ENCODE assay signal across 8 cellular contexts in the genomic region with DNA sequence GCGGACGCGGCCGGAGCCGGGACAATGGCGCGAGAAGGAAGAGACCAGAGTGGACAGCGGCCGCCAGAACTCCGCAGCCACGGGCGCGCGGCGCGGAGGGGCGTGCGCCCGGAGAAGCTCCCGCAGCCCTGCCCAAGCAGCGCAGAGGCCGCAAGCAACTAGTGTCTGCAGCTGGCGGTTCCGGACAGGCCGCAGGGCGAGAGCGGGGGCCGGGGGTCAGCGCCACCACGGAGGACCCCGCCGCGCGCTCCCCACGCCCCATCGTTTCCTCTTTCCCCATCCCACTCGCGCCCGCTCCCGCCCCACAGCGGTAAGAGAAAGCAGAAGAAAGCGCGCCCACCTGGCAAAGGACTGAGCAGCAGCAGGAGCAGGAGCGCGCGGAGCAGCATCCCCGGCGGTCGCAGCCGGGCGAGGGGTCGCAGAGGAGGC. TPM values are rescaled to one million over a fixed set of nuclear protein-coding genes. Genes with fewer than 3 reads are reported as not detected.
DNase-seq lines count a peak whose midpoint lies in the region; ATAC-seq and TF ChIP-seq lines count a peak whose summit lies in the region.

No MANE protein-coding gene starts in this region.

- H2AK5ac ChIP-seq in mesenchymal stem cell (ENCODE audit: low read length, severe bottlenecking), result no peak overlapping the region

- intact Hi-C loops in Panc1 (cut with micrococcal nuclease; ENCODE audit: unreplicated experiment), result no loop called here

- H2BK15ac ChIP-seq in mesenchymal stem cell (ENCODE audit: low read depth, poor library complexity, severe bottlenecking), result peak overlapping the region; percentile 86

- no peak overlapping the region for H2BK5ac ChIP-seq in mesenchymal stem cell (ENCODE audit: low read depth, low read length, poor library complexity, severe bottlenecking)

- H3K18ac ChIP-seq in mesenchymal stem cell (ENCODE audit: low read depth in 1 of 2, low read length in 2 of 2), result peak overlapping the region; percentile 82 to 88

- H3K79me1 ChIP-seq in mesenchymal stem cell (replicated peaks; ENCODE audit: low read length, poor library complexity, severe bottlenecking), result peaks cover 10% of the 10 kb centered on the region

- no TSS peak for BruUV-seq in Panc1 (replicated peaks; lab: Mats Ljungman, UMichigan)

- WGBS in mesenchymal stem cell, result under 1% methylated on average over 32 of the region's 52 CpGs
- under 1% methylated on average over 52 of the region's 52 CpGs for WGBS in urinary bladder

- H2BK12ac ChIP-seq in mesenchymal stem cell (ENCODE audit: low read length in 2 of 2), result peak overlapping the region in 1 of 2 experiments; percentile 74

- H3K23ac ChIP-seq in mesenchymal stem cell (ENCODE audit: low read length in 2 of 2), result peak overlapping the region; percentile 95 to 97

- peak overlapping the region; percentile 58 for H4K91ac ChIP-seq in mesenchymal stem cell (ENCODE audit: low read length)

- POLR2A ChIA-PET in Panc1 (lab: Charles Lee), result no interaction called here

- peak overlapping the region; percentile 91 for H3K4me3 ChIP-seq in ACC112 (ENCODE audit: low read depth, low read length)
- H3K4me3 ChIP-seq in GM12875 (ENCODE audit: low read depth, low read length), result peak overlapping the region; percentile 58
- peak overlapping the region; percentile 64 to 89 for H3K4me3 ChIP-seq in Panc1 (ENCODE audit: low read depth in 2 of 2, low read length in 2 of 2)
- H3K4me3 ChIP-seq in coronary artery, result peak overlapping the region; percentile 93
- H3K4me3 ChIP-seq in mesenchymal stem cell (ENCODE audit: insufficient read depth in 1 of 2, low read depth in 1 of 2, low read length in 2 of 2), result peak overlapping the region; percentile 78 to 79
- H3K4me3 ChIP-seq in urinary bladder (ENCODE audit: low read depth, low read length), result peak overlapping the region; percentile 89

- peak overlapping the region; percentile 81 for H3K9ac ChIP-seq in mesenchymal stem cell (ENCODE audit: low read length)

- DNase-seq in Panc1 (ENCODE audit: low read depth, low spot score), result no peak
- no peak for DNase-seq in coronary artery (ENCODE audit: low spot score)
- DNase-seq in mesenchymal stem cell, result peak; percentile 68

- H3K4me1 ChIP-seq in ACC112 (ENCODE audit: control insufficient read depth, insufficient read depth, low read length, unreplicated experiment) (peaks cover 5% of the 10 kb centered on the region), Panc1 (ENCODE audit: control insufficient read depth, insufficient read depth, low read length) (peaks cover 15% of the 10 kb centered on the region), mesenchymal stem cell (ENCODE audit: control insufficient read depth, insufficient read depth, low read depth, low read length) (peaks cover 8% of the 10 kb centered on the region), urinary bladder (ENCODE audit: insufficient read depth) (no peaks in the 10 kb centered on the region)

- peak overlapping the region; percentile 61 to 72 for H3K4ac ChIP-seq in mesenchymal stem cell (ENCODE audit: low read depth in 1 of 2, low read length in 2 of 2)

- H3K4me2 ChIP-seq in mesenchymal stem cell (ENCODE audit: low read length, poor library complexity, severe bottlenecking), result peak overlapping the region; percentile 89

- TF ChIP-seq CTCF in GM12875 (IDR thresholded peaks at IDR 0.05; ENCODE audit: borderline replicate concordance, insufficient read depth, low read depth, low read length) (no peak), Panc1 (IDR thresholded peaks at IDR 0.05) (no peak), coronary artery (IDR thresholded peaks at IDR 0.05) (no peak)

- H2BK120ac ChIP-seq in mesenchymal stem cell (ENCODE audit: low read depth, low read length), result peak overlapping the region; percentile 64

- H4K8ac ChIP-seq in mesenchymal stem cell (ENCODE audit: low read length), result peak overlapping the region; percentile 5

- peaks cover 6% of the 10 kb centered on the region for H3K79me2 ChIP-seq in ACC112 (ENCODE audit: control insufficient read depth, insufficient read depth, low read length, unreplicated experiment)

- H2AFZ ChIP-seq in ACC112 (ENCODE audit: low read length, unreplicated experiment), result peak overlapping the region; percentile 81
- peak overlapping the region; percentile 46 for H2AFZ ChIP-seq in mesenchymal stem cell (ENCODE audit: low read depth, low read length)

- H3K36me3 ChIP-seq in ACC112 (ENCODE audit: insufficient read depth, low read length) (no peaks in the 10 kb centered on the region), Panc1 (ENCODE audit: control insufficient read depth, insufficient read depth, low read length) (no peaks in the 10 kb centered on the region), mesenchymal stem cell (ENCODE audit: control insufficient read depth in 1 of 2, insufficient read depth in 2 of 2, low read depth in 1 of 2, low read length in 2 of 2) (no peaks in the 10 kb centered on the region), urinary bladder (ENCODE audit: insufficient read depth) (no peaks in the 10 kb centered on the region)

- H3K27me3 ChIP-seq in ACC112 (ENCODE audit: insufficient read depth, low read length) (no peaks in the 10 kb centered on the region), Panc1 (ENCODE audit: control insufficient read depth, insufficient read depth, low read length) (no peaks in the 10 kb centered on the region), mesenchymal stem cell (ENCODE audit: control insufficient read depth in 1 of 2, insufficient read depth in 1 of 2, low read length in 2 of 2) (peaks cover 0 to 24% of the 10 kb centered on the region in 2 experiments)

- H3K9me3 ChIP-seq in Panc1 (ENCODE audit: control insufficient read depth, insufficient read depth, low read depth, low read length) (no peaks in the 10 kb centered on the region), mesenchymal stem cell (ENCODE audit: control insufficient read depth, low read length) (no peaks in the 10 kb centered on the region)

- H3K27ac ChIP-seq in ACC112 (ENCODE audit: low read depth, low read length) (no peak overlapping the region), Panc1 (ENCODE audit: low read length) (peak overlapping the region; percentile 44; the same call in 1 of the 2 replicates), coronary artery (peak overlapping the region in 1 of 2 donors; percentile 66), mesenchymal stem cell (ENCODE audit: low read length, poor library complexity, severe bottlenecking) (no peak overlapping the region), urinary bladder (ENCODE audit: low read depth) (peak overlapping the region; percentile 0)

- peak overlapping the region in 1 of 2 experiments; percentile 82 for H3K14ac ChIP-seq in mesenchymal stem cell (ENCODE audit: low read length in 2 of 2)

- ATAC-seq in Panc1 (peak; percentile 69), GM18868 (IDR thresholded peaks at IDR 0.05; ENCODE audit: unreplicated experiment) (no peak), GM19328 (IDR thresholded peaks at IDR 0.05; ENCODE audit: unreplicated experiment) (no peak)

- CTCF ChIA-PET in Panc1 (lab: Charles Lee), result no interaction called here

- in situ Hi-C loops in Panc1 (cut with HindIII; ENCODE audit: low pct_unique_long_range_greater_than_20kb, low sequenced_read_pairs), result no loop called here

RNA-seq across cellular contexts. Expression of a gene that starts 0.4 kb away (rescaled TPM):
- total RNA-seq in Panc1 (2021; ENCODE audit: unreplicated experiment) (11.4 TPM), urinary bladder (16.2 TPM)
- 2.6 TPM for polyA plus RNA-seq in Panc1 (2012; ENCODE audit: insufficient read length)
- 6.8 TPM for polyA plus RNA-seq in mesenchymal stem cell (2013, experiment 1 of 2)
- polyA plus RNA-seq in mesenchymal stem cell (2013, experiment 2 of 2), result 6.4 TPM
- 0.68 TPM for polyA plus RNA-seq in urinary bladder

Comparison
In these comparisons a context has a peak if more than half of its experiments do, and no peak if none do; other contexts are left out.
1. H3K27ac ChIP-seq: peak in Panc1 (single experiment) and urinary bladder (single experiment); none in ACC112 (single experiment) and mesenchymal stem cell (single experiment).
2. Peak in every context shown above with its lines, with median percentiles within 50 percentile points of each other: H3K4me3 ChIP-seq.